ENCODE assay signal across 16 cellular contexts in genomic region chr14:29820785-29821184, GRCh38.
A peak's percentile ranks its signal among the peaks of the same experiment; 100 is the strongest.
DNase-seq lines count a peak whose midpoint lies in the region; ATAC-seq and TF ChIP-seq lines count a peak whose summit lies in the region.
"Had no signal": no experiment of that assay in that cellular context is flagged by ENCODE, and none has a peak within 500 bp of the region (broad histone marks: within the 10 kb centered on the region; RNA-seq: fewer than 3 reads in every experiment).

No MANE protein-coding gene starts in this region.

- H3K9me3 Mint-ChIP-seq in brain = no peaks in the 10 kb centered on the region
- H3K9me3 Mint-ChIP-seq: H9 had no signal

- H3K27me3 Mint-ChIP-seq in brain = no peaks in the 10 kb centered on the region
- H3K27me3 Mint-ChIP-seq: CD4-positive, CD25-positive, alpha-beta regulatory T cell; CD8-positive, alpha-beta memory T cell had no signal

- no peaks in the 10 kb centered on the region for H3K9me3 ChIP-seq in HEK293 (ENCODE audit: control insufficient read depth, insufficient read depth, low read depth, low read length)
- H3K9me3 ChIP-seq: BE2C, Caco-2 had no signal

- peak overlapping the region in 1 of 5 experiments; percentile 2 for H3K4me3 Mint-ChIP-seq in brain
- H3K4me3 Mint-ChIP-seq: CD4-positive, CD25-positive, alpha-beta regulatory T cell; CD8-positive, alpha-beta memory T cell; H9 had no signal

- no peak overlapping the region for H3K4me3 ChIP-seq in HEK293 (ENCODE audit: low read depth, low read length)

- H3K4me1 ChIP-seq in HEK293 (ENCODE audit: control insufficient read depth, insufficient read depth, low read length) = peaks cover 18% of the 10 kb centered on the region
- H3K4me1 ChIP-seq: BE2C, Caco-2 had no signal

- CTCF ChIA-PET in HEK293 (lab: Yijun Ruan, JAX) = no interaction called here

- no peaks in the 10 kb centered on the region for H3K36me3 ChIP-seq in HEK293 (ENCODE audit: control insufficient read depth in 2 of 2, insufficient read depth in 1 of 2, low read length in 2 of 2)
- H3K36me3 ChIP-seq: BE2C had no signal

- peak overlapping the region in 3 of 5 experiments; percentile 2 to 90 (median 23) for H3K27ac Mint-ChIP-seq in brain
- H3K27ac Mint-ChIP-seq: CD4-positive, CD25-positive, alpha-beta regulatory T cell; CD8-positive, alpha-beta memory T cell; H9 had no signal

- H3K36me3 Mint-ChIP-seq in brain = no peaks in the 10 kb centered on the region
- H3K36me3 Mint-ChIP-seq: CD4-positive, CD25-positive, alpha-beta regulatory T cell; CD8-positive, alpha-beta memory T cell had no signal

- no peak overlapping the region for H3K27ac ChIP-seq in HEK293 (ENCODE audit: extremely low read depth, low read depth, low read length)

- TF ChIP-seq CTCF in HEK293 (tag by site-specific recombination; IDR thresholded peaks at IDR 0.05) (no peak), brain (conservative IDR thresholded peaks at IDR 0.05) (no peak)

- in situ Hi-C loops in ACHN (cut with HindIII; ENCODE audit: low pct_ligation_motif_present, low pct_unique_long_range_greater_than_20kb, low sequenced_read_pairs) = no loop called here

- DNase-seq in SK-N-DZ (ENCODE audit: low spot score) = peak; percentile 48
- peak; percentile 51 for DNase-seq in fibroblast of peridontal ligament (ENCODE audit: extremely low read depth)
- no peak for DNase-seq in ACHN
- no peak for DNase-seq in NCI-H1694 treated with DMSO at 0.1 percent for 48 hours (lab: John Stamatoyannopoulos, UW)
- DNase-seq: BE2C; C1 segment of cervical spinal cord; Caco-2; CD4-positive, CD25-positive, alpha-beta regulatory T cell; CD8-positive, alpha-beta memory T cell; GOT3; H9; KG1 had no signal

- peaks cover 55% of the 10 kb centered on the region for H3K4me1 Mint-ChIP-seq in brain
- H3K4me1 Mint-ChIP-seq: CD4-positive, CD25-positive, alpha-beta regulatory T cell; CD8-positive, alpha-beta memory T cell had no signal

- ATAC-seq in HG02759 (IDR thresholded peaks at IDR 0.05; ENCODE audit: unreplicated experiment) (no peak), HG03460 (IDR thresholded peaks at IDR 0.05; ENCODE audit: unreplicated experiment) (no peak)

- POLR2A ChIA-PET in HEK293 (lab: Yijun Ruan, JAX) = no interaction called here

TF ChIP-seq in HEK293, 187 proteins besides CTCF, POLR2A, EP300 and RAD21:
- TF ChIP-seq ZNF76 (tag by site-specific recombination; IDR thresholded peaks at IDR 0.05; ENCODE audit: borderline replicate concordance, low read depth) (no peak), ZNF629 (tag by site-specific recombination; IDR thresholded peaks at IDR 0.05) (no peak), RBAK (tag by site-specific recombination; IDR thresholded peaks at IDR 0.05) (no peak), ZNF146 (tag by site-specific recombination; IDR thresholded peaks at IDR 0.05) (no peak), ZFHX2 (tag by site-specific recombination; conservative IDR thresholded peaks at IDR 0.05) (peak; percentile 47), GLI2 (tag by site-specific recombination; IDR thresholded peaks at IDR 0.05; ENCODE audit: borderline replicate concordance, low read depth) (no peak), ZNF23 (tag by site-specific recombination; IDR thresholded peaks at IDR 0.05; ENCODE audit: borderline replicate concordance) (no peak), ZNF174 (tag by site-specific recombination; IDR thresholded peaks at IDR 0.05) (no peak), IKZF3 (tag by site-specific recombination; IDR thresholded peaks at IDR 0.05) (no peak), ZNF707 (tag by site-specific recombination; IDR thresholded peaks at IDR 0.05) (no peak), TRIM28 (IDR thresholded peaks at IDR 0.05; ENCODE audit: borderline replicate concordance, low read length) (no peak), YY1 (tag by site-specific recombination; IDR thresholded peaks at IDR 0.05) (no peak), ZNF48 (tag by site-specific recombination; IDR thresholded peaks at IDR 0.05) (no peak), ZNF335 (tag by site-specific recombination; conservative IDR thresholded peaks at IDR 0.05) (no peak), ZNF558 (tag by site-specific recombination; IDR thresholded peaks at IDR 0.05) (no peak), ZNF514 (tag by site-specific recombination; IDR thresholded peaks at IDR 0.05) (no peak), ZNF660 (tag by site-specific recombination; IDR thresholded peaks at IDR 0.05) (no peak), ZNF184 (tag by site-specific recombination; IDR thresholded peaks at IDR 0.05) (peak; percentile 77; the same call in 1 of the 2 replicates), ZFP41 (tag by site-specific recombination; IDR thresholded peaks at IDR 0.05; ENCODE audit: borderline replicate concordance) (no peak), PRDM4 (tag by site-specific recombination; IDR thresholded peaks at IDR 0.05) (no peak), ZNF391 (tag by site-specific recombination; IDR thresholded peaks at IDR 0.05; ENCODE audit: borderline replicate concordance, low read depth) (no peak), ZNF654 (tag by site-specific recombination; IDR thresholded peaks at IDR 0.05; ENCODE audit: low read depth) (no peak), ZNF121 (tag by site-specific recombination; IDR thresholded peaks at IDR 0.05) (no peak)
- TF ChIP-seq, protein P1, sequence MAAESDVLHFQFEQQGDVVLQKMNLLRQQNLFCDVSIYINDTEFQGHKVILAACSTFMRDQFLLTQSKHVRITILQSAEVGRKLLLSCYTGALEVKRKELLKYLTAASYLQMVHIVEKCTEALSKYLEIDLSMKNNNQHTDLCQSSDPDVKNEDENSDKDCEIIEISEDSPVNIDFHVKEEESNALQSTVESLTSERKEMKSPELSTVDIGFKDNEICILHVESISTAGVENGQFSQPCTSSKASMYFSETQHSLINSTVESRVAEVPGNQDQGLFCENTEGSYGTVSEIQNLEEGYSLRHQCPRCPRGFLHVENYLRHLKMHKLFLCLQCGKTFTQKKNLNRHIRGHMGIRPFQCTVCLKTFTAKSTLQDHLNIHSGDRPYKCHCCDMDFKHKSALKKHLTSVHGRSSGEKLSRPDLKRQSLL (tag by site-specific recombination; IDR thresholded peaks at IDR 0.05) = 0 out of 2 replicates have a peak, but pooled peaks have one; percentile 24
- TF ChIP-seq, protein P2, sequence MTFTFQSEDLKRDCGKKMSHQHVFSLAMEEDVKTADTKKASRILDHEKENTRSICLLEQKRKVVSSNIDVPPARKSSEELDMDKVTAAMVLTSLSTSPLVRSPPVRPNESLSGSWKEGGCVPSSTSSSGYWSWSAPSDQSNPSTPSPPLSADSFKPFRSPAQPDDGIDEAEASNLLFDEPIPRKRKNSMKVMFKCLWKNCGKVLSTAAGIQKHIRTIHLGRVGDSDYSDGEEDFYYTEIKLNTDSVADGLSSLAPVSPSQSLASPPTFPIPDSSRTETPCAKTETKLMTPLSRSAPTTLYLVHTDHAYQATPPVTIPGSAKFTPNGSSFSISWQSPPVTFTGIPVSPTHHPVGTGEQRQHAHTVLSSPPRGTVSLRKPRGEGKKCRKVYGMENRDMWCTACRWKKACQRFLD (tag by site-specific recombination; IDR thresholded peaks at IDR 0.05) = no peak
TF ChIP-seq in HEK293: peak in this region for 3.

Comparison
In these comparisons a context has a peak if more than half of its experiments do, and no peak if none do; other contexts are left out.
1. DNase-seq: peak in SK-N-DZ (single experiment) and fibroblast of peridontal ligament (single experiment); none in ACHN (single experiment) and NCI-H1694 treated with DMSO at 0.1 percent for 48 hours (single experiment).